19 cellular contexts compared by ENCODE assay signal in genomic region chr9:2367970-2368369, GRCh38.
A peak's percentile ranks its signal among the peaks of the same experiment; 100 is the strongest.
DNase-seq lines count a peak whose midpoint lies in the region; ATAC-seq and TF ChIP-seq lines count a peak whose summit lies in the region.
"Had no signal": no experiment of that assay in that cellular context is flagged by ENCODE, and none has a peak within 500 bp of the region (broad histone marks: within the 10 kb centered on the region; RNA-seq: fewer than 3 reads in every experiment).

No MANE protein-coding gene starts in this region.

- no peaks in the 10 kb centered on the region for H3K4me1 ChIP-seq in RWPE2 (ENCODE audit: insufficient read depth, poor library complexity, severe bottlenecking)
- H3K4me1 ChIP-seq: BLaER1, gastrocnemius medialis, suprapubic skin had no signal

- DNase-seq in AG10803 (ENCODE audit: low read depth) (no peak), RWPE2 (ENCODE audit: low spot score) (no peak), iPS-NIHi11 (ENCODE audit: low spot score) (peak; percentile 29), head of caudate nucleus (no peak)
- DNase-seq in activated T-cell treated with anti-CD3 and anti-CD28 coated beads, Interleukin-2, amount 50 U/mL, for 1 hour, result no peak
- DNase-seq: activated CD4-positive, alpha-beta memory T cell treated with anti-CD3 and anti-CD28 coated beads for 36 hours; central memory CD4-positive, alpha-beta T cell; gastrocnemius medialis; immature natural killer cell; KG1; mesenchymal stem cell; NCI-H1436 treated with DMSO at 0.1 percent for 48 hours; NCI-H446; nephron progenitor cell had no signal

- intact Hi-C loops in head of caudate nucleus (cut with DNase I), result no loop called here

- H3K4me3 ChIP-seq in AG10803 (ENCODE audit: low read length), result no peak overlapping the region
- no peak overlapping the region for H3K4me3 ChIP-seq in GM12875 (ENCODE audit: low read depth, low read length)
- no peak overlapping the region for H3K4me3 ChIP-seq in RWPE2 (ENCODE audit: severe bottlenecking)
- H3K4me3 ChIP-seq: BLaER1, gastrocnemius medialis, suprapubic skin had no signal

- no peaks in the 10 kb centered on the region for H3K9me3 ChIP-seq in RWPE2 (ENCODE audit: severe bottlenecking)
- H3K9me3 ChIP-seq: gastrocnemius medialis, suprapubic skin had no signal

- 0 out of 3 replicates have a peak, but pooled peaks have one; percentile 25 for ATAC-seq in RWPE2 (ENCODE audit: low read depth)
- ATAC-seq in GM19023 (IDR thresholded peaks at IDR 0.05; ENCODE audit: unreplicated experiment), result no peak
- ATAC-seq in GM19324 (IDR thresholded peaks at IDR 0.05; ENCODE audit: low FRiP score, unreplicated experiment), result no peak
- ATAC-seq: gastrocnemius medialis had no signal

- TF ChIP-seq CTCF in AG10803 (conservative IDR thresholded peaks at IDR 0.05; ENCODE audit: low read length) (peak; percentile 15), GM12875 (IDR thresholded peaks at IDR 0.05; ENCODE audit: borderline replicate concordance, insufficient read depth, low read depth, low read length) (peak; percentile 26; the same call in 1 of the 2 replicates), RWPE2 (IDR thresholded peaks at IDR 0.05; ENCODE audit: poor library complexity, severe bottlenecking) (no peak)

- no peaks in the 10 kb centered on the region for H3K36me3 ChIP-seq in RWPE2 (ENCODE audit: low read depth)
- H3K36me3 ChIP-seq: BLaER1, gastrocnemius medialis, suprapubic skin had no signal

- H3K27ac ChIP-seq in RWPE2 (ENCODE audit: poor library complexity, severe bottlenecking), result no peak overlapping the region
- H3K27ac ChIP-seq: BLaER1, gastrocnemius medialis, suprapubic skin had no signal

- H3K27me3 ChIP-seq in RWPE2 (ENCODE audit: insufficient read depth, poor library complexity, severe bottlenecking), result no peaks in the 10 kb centered on the region
- H3K27me3 ChIP-seq: BLaER1, gastrocnemius medialis, suprapubic skin had no signal
